In genomic region chr1:46724991-46725735, GRCh38 we compare ENCODE assay signal across 9 cellular contexts. TPM values are rescaled to one million over a fixed set of nuclear protein-coding genes. Genes with fewer than 3 reads are reported as not detected.
DNase-seq lines count a peak whose midpoint lies in the region; ATAC-seq, FAIRE-seq and TF ChIP-seq lines count a peak whose summit lies in the region.
"Had no signal": no experiment of that assay in that cellular context is flagged by ENCODE, and none has a peak within 500 bp of the region (broad histone marks: within the 10 kb centered on the region; RNA-seq: fewer than 3 reads in every experiment).

No MANE protein-coding gene starts in this region.

- H3K27ac ChIP-seq in A549 = no peak overlapping the region

- no peaks in the 10 kb centered on the region; the same call in 2 of the 3 replicates for H3K9me3 ChIP-seq in A549

- TF ChIP-seq CTCF in A549 (IDR thresholded peaks at IDR 0.05) = peak; percentile 68
- TF ChIP-seq CTCF in activated B cell treated with CpG ODN at 0.5 μM for 24 hours (IDR thresholded peaks at IDR 0.05) = no peak

- H3K27me3 Mint-ChIP-seq in activated B cell treated with CpG ODN at 0.5 μM for 24 hours = peaks cover 33% of the 10 kb centered on the region

- ATAC-seq in A549 = peak; percentile 95 to 99
- ATAC-seq in GM18508 (IDR thresholded peaks at IDR 0.05; ENCODE audit: insufficient read depth, unreplicated experiment) = peak; percentile 65
- ATAC-seq in HG03342 (IDR thresholded peaks at IDR 0.05; ENCODE audit: unreplicated experiment) = peak; percentile 83
- peak; percentile 95 for ATAC-seq in activated B cell treated with CpG ODN at 0.5 μM for 24 hours (ENCODE audit: low read depth)
- ATAC-seq in left lobe of liver = peak; percentile 99

- H3K9me3 Mint-ChIP-seq in activated B cell treated with CpG ODN at 0.5 μM for 24 hours = peaks cover 5% of the 10 kb centered on the region

- POLR2A ChIA-PET in A549 (lab: Yijun Ruan, JAX) (interaction anchor here (0.5 to 1.0 kb wide), 2 partner anchors 9 to 57 kb away, joined by 3 read pairs; no protein-coding TSS in a partner anchor), activated B cell treated with CpG ODN at 0.5 μM for 24 hours (lab: Charles Lee) (interaction anchor here (0.6 kb wide), 1 partner anchor 103 kb away, joined by 3 read pairs; no protein-coding TSS in a partner anchor)

- WGBS in A549 (ENCODE audit: missing lambda C conversion rate) = 14% methylated on average over 7 of the region's 7 CpGs

- no peak overlapping the region for H3K4me3 Mint-ChIP-seq in activated B cell treated with CpG ODN at 0.5 μM for 24 hours

- H3K4me2 ChIP-seq in A549 = peak overlapping the region; percentile 54

- FAIRE-seq in A549 (lab: Jason Lieb, UNC) = no peak

- TF ChIP-seq POLR2A in A549 (IDR thresholded peaks at IDR 0.05; ENCODE audit: low read length) = no peak

- H3K4me1 Mint-ChIP-seq in activated B cell treated with CpG ODN at 0.5 μM for 24 hours = no peaks in the 10 kb centered on the region

- no peak overlapping the region for H3K27ac Mint-ChIP-seq in activated B cell treated with CpG ODN at 0.5 μM for 24 hours

- intact Hi-C loops in activated B cell treated with CpG ODN at 0.5 μM for 24 hours (cut with micrococcal nuclease) = loop anchor here (1.0 kb wide), 4 partner anchors 193 to 319 kb away; no protein-coding TSS in a partner anchor

- no peaks in the 10 kb centered on the region for H3K36me3 Mint-ChIP-seq in activated B cell treated with CpG ODN at 0.5 μM for 24 hours (ENCODE audit: low read depth)

- no peaks in the 10 kb centered on the region for H3K4me1 ChIP-seq in A549

- TF ChIP-seq EP300 in A549 (IDR thresholded peaks at IDR 0.05) = no peak

- peak; percentile 69 to 70 for TF ChIP-seq RAD21 in A549 (conservative IDR thresholded peaks at IDR 0.05 in 1 of 2, IDR thresholded peaks at IDR 0.05 in 1 of 2)

- H3K4me3 ChIP-seq in A549 = no peak overlapping the region

- CTCF ChIA-PET in A549 (lab: Yijun Ruan, JAX) (interaction anchor here (0.5 to 4.9 kb wide), 25 partner anchors 10 to 450 kb away, joined by 3 to 35 read pairs (median 4); a partner anchor contains a TSS), activated B cell treated with CpG ODN at 0.5 μM for 24 hours (lab: Charles Lee) (interaction anchor here (0.6 to 1.9 kb wide), 12 partner anchors 9 to 281 kb away, joined by 3 to 11 read pairs (median 3); partner anchors contain the start of gene MKNK1)

- DNase-seq in A549 (ENCODE audit: low read depth in 1 of 2, low spot score in 1 of 2) = peak; percentile 36 to 80
- peak; percentile 84 for DNase-seq in NCI-H345 treated with DMSO at 0.1 percent for 48 hours (lab: John Stamatoyannopoulos, UW; ENCODE audit: unreplicated experiment)
- DNase-seq in activated B cell treated with CpG ODN at 0.5 μM for 24 hours = peak; percentile 28
- peak; percentile 64 for DNase-seq in central memory CD4-positive, alpha-beta T cell
- peak; percentile 66 for DNase-seq in left lobe of liver (ENCODE audit: low spot score)
- DNase-seq in stimulated activated CD4-positive, alpha-beta T cell treated with anti-CD3 and anti-CD28 coated beads, Interleukin-4, amount 100 ng/mL, for 24 hours = peak; percentile 77

TF ChIP-seq in A549, 52 proteins besides CTCF, POLR2A, EP300 and RAD21:
- TF ChIP-seq CHD2 (IDR thresholded peaks at IDR 0.05; ENCODE audit: low read length, partially characterized antibody) = no peak
- TF ChIP-seq HOXB13 (CRISPR knock-in tag; IDR thresholded peaks at IDR 0.05; ENCODE audit: low read depth) = no peak
- TF ChIP-seq EHF (CRISPR knock-in tag; IDR thresholded peaks at IDR 0.05) = no peak
- peak; percentile 93 for TF ChIP-seq MAFK (IDR thresholded peaks at IDR 0.05; ENCODE audit: partially characterized antibody)
- TF ChIP-seq SMC3 (IDR thresholded peaks at IDR 0.05) = peak; percentile 57

RNA-seq across cellular contexts. Expression of gene EFCAB14, which starts 6.2 kb away (rescaled TPM):
- polyA plus RNA-seq in A549 (2011; rRNA removed) = 41.4 and 42.9 TPM in 2 replicates
- polyA plus RNA-seq in A549 (2012; cell fraction: cytosol; rRNA removed) = 8.6 and 10.5 TPM in 2 replicates
- polyA plus RNA-seq in A549 (2012; cell fraction: nucleus; rRNA removed) = 6.5 and 7.9 TPM in 2 replicates
- polyA plus RNA-seq in A549 (2017; fragmentation: RNase III; extraction: RNeasy Plus Mini Kit Qiagen cat#74134 plus additional on column Dnase treatment) = 16.7 to 18.5 TPM (median 18.0 TPM) in 3 replicates
- 22.8 and 25.7 TPM in 2 replicates for polyA minus RNA-seq in A549 (2011; rRNA and poly(A)+ RNA removed)
- 70.2 and 79.8 TPM in 2 replicates for total RNA-seq in activated B cell treated with CpG ODN at 0.5 μM for 24 hours
- 38.7 TPM for total RNA-seq in left lobe of liver

RNA-seq across cellular contexts. Expression of gene TEX38, which starts 53.5 kb away (rescaled TPM):
- 0.12 TPM in 1 of 2 replicates, not detected in the other for polyA plus RNA-seq in A549 (2011; rRNA removed)
- 0.05 TPM in 1 of 2 replicates, not detected in the other for polyA plus RNA-seq in A549 (2012; cell fraction: cytosol; rRNA removed)
- 0.14 and 0.34 TPM in 2 replicates for polyA plus RNA-seq in A549 (2012; cell fraction: nucleus; rRNA removed)
- not detected in 3 replicates for polyA plus RNA-seq in A549 (2017; fragmentation: RNase III; extraction: RNeasy Plus Mini Kit Qiagen cat#74134 plus additional on column Dnase treatment)
- not detected in 2 replicates for polyA minus RNA-seq in A549 (2011; rRNA and poly(A)+ RNA removed)
- not detected in 2 replicates for total RNA-seq in activated B cell treated with CpG ODN at 0.5 μM for 24 hours
- total RNA-seq in left lobe of liver = not detected
- total RNA-seq: temporal lobe had no signal

RNA-seq across cellular contexts. Expression of gene ATPAF1, which starts 57.0 kb away (rescaled TPM):
- polyA plus RNA-seq in A549 (2011; rRNA removed) (63.7 and 74.1 TPM in 2 replicates), A549 (2017; fragmentation: RNase III; extraction: RNeasy Plus Mini Kit Qiagen cat#74134 plus additional on column Dnase treatment) (28.9 to 33.9 TPM (median 31.7 TPM) in 3 replicates)
- polyA plus RNA-seq in A549 (2012; cell fraction: cytosol; rRNA removed) = 27.3 and 30.6 TPM in 2 replicates
- 11.9 and 13.1 TPM in 2 replicates for polyA plus RNA-seq in A549 (2012; cell fraction: nucleus; rRNA removed)
- 19.8 and 29.7 TPM in 2 replicates for polyA minus RNA-seq in A549 (2011; rRNA and poly(A)+ RNA removed)
- total RNA-seq in activated B cell treated with CpG ODN at 0.5 μM for 24 hours (21.2 and 24.5 TPM in 2 replicates), left lobe of liver (43.0 TPM)

Comparison
In these comparisons a context has a peak if more than half of its experiments do, and no peak if none do; other contexts are left out.
1. DNase-seq: peak in every context shown above with its lines; median percentile 84 in NCI-H345 treated with DMSO at 0.1 percent for 48 hours; 77 in stimulated activated CD4-positive, alpha-beta T cell treated with anti-CD3 and anti-CD28 coated beads, Interleukin-4, amount 100 ng/mL, for 24 hours; 66 in left lobe of liver; 64 in central memory CD4-positive, alpha-beta T cell; 58 in A549; 28 in activated B cell treated with CpG ODN at 0.5 μM for 24 hours.